In the genomic region with DNA sequence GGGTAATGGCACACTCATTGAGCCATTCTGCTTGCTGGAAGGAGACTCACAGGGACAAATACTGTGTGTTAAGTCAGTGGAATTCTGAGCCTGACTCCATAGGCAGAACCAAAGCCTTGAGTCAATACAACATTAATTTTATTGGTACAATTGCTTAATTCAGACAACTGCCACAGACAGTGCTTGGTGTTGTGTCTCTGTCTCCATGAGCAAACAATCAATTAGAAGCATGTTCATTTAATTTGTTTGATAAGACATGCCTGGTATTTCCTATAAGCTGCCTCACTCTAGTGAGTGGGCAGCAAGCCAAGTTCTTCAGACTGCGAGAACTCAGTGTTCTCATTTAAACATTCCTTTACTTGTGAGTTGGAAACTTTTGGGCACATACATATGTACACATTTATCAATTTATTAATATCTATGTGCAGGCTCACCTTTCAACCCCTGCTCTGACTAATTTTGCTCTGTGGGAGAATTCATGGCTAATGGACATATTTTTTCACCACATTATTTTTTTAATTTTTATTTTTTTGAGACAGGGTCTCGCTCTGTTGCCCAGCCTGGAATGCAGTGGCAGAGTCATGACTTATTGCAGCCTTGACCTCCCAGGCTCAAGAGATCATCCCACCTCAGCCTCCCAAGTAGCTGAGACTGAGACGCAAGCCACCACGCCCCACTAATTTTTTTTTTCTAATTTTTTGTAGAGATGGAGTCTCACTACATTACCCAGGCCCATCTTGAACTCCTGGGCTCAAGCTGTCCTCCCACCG, we compare ENCODE assay signal across 12 cellular contexts. TPM values are rescaled to one million over a fixed set of nuclear protein-coding genes. Genes with fewer than 3 reads are reported as not detected.
DNase-seq lines count a peak whose midpoint lies in the region; ATAC-seq and TF ChIP-seq lines count a peak whose summit lies in the region.
"Had no signal": no experiment of that assay in that cellular context is flagged by ENCODE, and none has a peak within 500 bp of the region (broad histone marks: within the 10 kb centered on the region; RNA-seq: fewer than 3 reads in every experiment).

No MANE protein-coding gene starts in this region.

- H3K36me3 ChIP-seq in BLaER1 = no peaks in the 10 kb centered on the region

- TF ChIP-seq CTCF in nephron (IDR thresholded peaks at IDR 0.05; ENCODE audit: unreplicated experiment in 3 of 3) = no peak

- H3K4me1 Mint-ChIP-seq in nephron = peaks cover 15% of the 10 kb centered on the region

- H3K4me1 ChIP-seq in BLaER1 = peaks cover 49% of the 10 kb centered on the region

- H3K9me3 ChIP-seq in BLaER1 = peaks cover 7% of the 10 kb centered on the region

- peak overlapping the region; percentile 91 to 98 (median 94) for H3K27ac Mint-ChIP-seq in nephron

- H3K4me2 ChIP-seq in BLaER1 = peak overlapping the region; percentile 47

- no peaks in the 10 kb centered on the region for H3K27me3 Mint-ChIP-seq in nephron (ENCODE audit: low read depth)
- H3K27me3 Mint-ChIP-seq: activated T-helper 17 cell treated with anti-CD3 and anti-CD28 coated beads, Interleukin-2, amount 50 U/mL, for 72 hours had no signal

- no peaks in the 10 kb centered on the region for H3K27me3 ChIP-seq in BLaER1

- H3K36me3 Mint-ChIP-seq in nephron (ENCODE audit: low read depth) = no peaks in the 10 kb centered on the region

- ATAC-seq in GM19324 (IDR thresholded peaks at IDR 0.05; ENCODE audit: low FRiP score, unreplicated experiment) = no peak
- ATAC-seq: activated T-helper 17 cell treated with anti-CD3 and anti-CD28 coated beads, Interleukin-2, amount 50 U/mL, for 72 hours had no signal

- H3K4me3 ChIP-seq in BLaER1 = no peak overlapping the region

- peaks cover 4% of the 10 kb centered on the region for H4K20me1 ChIP-seq in BLaER1

- H3K9ac ChIP-seq in BLaER1 = no peak overlapping the region; the same call in 1 of the 2 replicates

- DNase-seq in LoVo (ENCODE audit: low spot score) = peak; percentile 52
- DNase-seq in dermis blood vessel endothelial cell = peak; percentile 89
- no peak for DNase-seq in stimulated activated CD4-positive, alpha-beta T cell treated with anti-CD3 and anti-CD28 coated beads, Interleukin-12 subunit alpha, Interleukin-12 subunit beta, amount 100 ng/mL, for 4 hours
- no peak for DNase-seq in activated naive CD4-positive, alpha-beta T cell treated with Interleukin-2 at 50 U/mL for 16 hours
- no peak for DNase-seq in A172 (ENCODE audit: low spot score)
- DNase-seq: stimulated activated CD4-positive, alpha-beta T cell treated with anti-CD3 and anti-CD28 coated beads, Interleukin-4, amount 100 ng/mL, for 1 hour; T-helper 2 cell; trophoblast cell had no signal

- H3K4me3 Mint-ChIP-seq in nephron = peak overlapping the region in 2 of 3 experiments; percentile 30 to 49
- H3K4me3 Mint-ChIP-seq: activated T-helper 17 cell treated with anti-CD3 and anti-CD28 coated beads, Interleukin-2, amount 50 U/mL, for 72 hours had no signal

- H3K27ac ChIP-seq in BLaER1 = no peak overlapping the region; the same call in 1 of the 2 replicates

- H3K9me3 Mint-ChIP-seq in nephron = no peaks in the 10 kb centered on the region
- H3K9me3 Mint-ChIP-seq: activated T-helper 17 cell treated with anti-CD3 and anti-CD28 coated beads, Interleukin-2, amount 50 U/mL, for 72 hours had no signal

RNA-seq across cellular contexts. Expression of a gene that starts 4.5 kb away (rescaled TPM):
- 108 and 109 TPM in 2 replicates for total RNA-seq in dermis blood vessel endothelial cell
- total RNA-seq in A172 (2014; rRNA removed; shearing (Covaris generic)) = 96.5 and 106 TPM in 2 replicates

RNA-seq across cellular contexts. Expression of a gene that starts 25.0 kb away (rescaled TPM):
- 157 and 190 TPM in 2 replicates for total RNA-seq in dermis blood vessel endothelial cell
- 58.5 and 60.3 TPM in 2 replicates for total RNA-seq in A172 (2014; rRNA removed; shearing (Covaris generic))

Comparison
In these comparisons a context has a peak if more than half of its experiments do, and no peak if none do; other contexts are left out.
1. DNase-seq: peak in LoVo (single experiment) and dermis blood vessel endothelial cell (single experiment); none in stimulated activated CD4-positive, alpha-beta T cell treated with anti-CD3 and anti-CD28 coated beads, Interleukin-12 subunit alpha, Interleukin-12 subunit beta, amount 100 ng/mL, for 4 hours (single experiment), activated naive CD4-positive, alpha-beta T cell treated with Interleukin-2 at 50 U/mL for 16 hours (single experiment) and A172 (single experiment).